8 cellular contexts compared by ENCODE assay signal in the genomic region with DNA sequence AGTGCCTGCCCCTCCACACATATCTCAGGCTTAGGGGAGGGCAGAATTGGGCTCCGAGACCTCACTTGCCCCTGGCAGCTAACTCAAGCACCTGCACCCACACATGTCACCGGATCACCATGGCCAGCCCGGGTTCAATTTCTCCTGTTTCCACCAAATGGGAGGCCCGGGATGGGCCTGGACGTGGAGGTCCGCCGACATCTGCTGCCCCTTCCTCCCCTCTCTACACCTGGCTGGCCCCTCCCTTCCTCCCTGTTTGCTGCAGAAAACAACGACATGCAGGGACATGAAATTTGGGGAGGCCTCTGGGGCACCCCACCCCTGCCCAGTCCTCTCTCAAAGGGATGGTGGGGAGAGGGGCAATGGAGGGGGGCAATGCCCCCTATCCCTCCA. TPM values are rescaled to one million over a fixed set of nuclear protein-coding genes. Genes with fewer than 3 reads are reported as not detected.
DNase-seq lines count a peak whose midpoint lies in the region; ATAC-seq, FAIRE-seq and TF ChIP-seq lines count a peak whose summit lies in the region.

No MANE protein-coding gene starts in this region.

- in situ Hi-C loops in brain microvascular endothelial cell (cut with HindIII; ENCODE audit: low pct_ligation_motif_present, low sequenced_read_pairs), result no loop called here

- 26 to 43% (median 30%) methylated on average over 8 of the region's 8 CpGs for WGBS in heart left ventricle, 4 donors

- H3K36me3 ChIP-seq in heart left ventricle (peaks cover 0 to 32% (median 17%) of the 10 kb centered on the region in 9 donors), brain microvascular endothelial cell (replicated peaks) (peaks cover 20% of the 10 kb centered on the region), upper lobe of right lung (peaks cover 13% of the 10 kb centered on the region)

- intact Hi-C loops in heart left ventricle (cut with DNase I), result loop anchor here in 1 of 10 donors (2.0 kb wide), 1 partner anchor 13 kb away; no protein-coding TSS in a partner anchor
- intact Hi-C loops in cardiac septum (cut with DNase I), result no loop called here
- intact Hi-C loops in upper lobe of right lung (cut with DNase I), result no loop called here

- peak overlapping the region; percentile 98 for H3K4me3 Mint-ChIP-seq in memory B cell

- H3K4me3 ChIP-seq in heart left ventricle (peak overlapping the region; percentile 53 to 89 (median 77)), brain microvascular endothelial cell (ENCODE audit: low read depth, low read length) (peak overlapping the region; percentile 77), upper lobe of right lung (peak overlapping the region; percentile 87)

- no peaks in the 10 kb centered on the region for H3K27me3 ChIP-seq in heart left ventricle
- no peaks in the 10 kb centered on the region for H3K27me3 ChIP-seq in brain microvascular endothelial cell (replicated peaks)
- no peaks in the 10 kb centered on the region for H3K27me3 ChIP-seq in upper lobe of right lung

- TF ChIP-seq CTCF in heart left ventricle (IDR thresholded peaks at IDR 0.05), result no peak
- TF ChIP-seq CTCF in brain microvascular endothelial cell (IDR thresholded peaks at IDR 0.05; ENCODE audit: low read depth, low read length, missing control alignments), result no peak
- no peak for TF ChIP-seq CTCF in upper lobe of right lung (IDR thresholded peaks at IDR 0.05)

- no peak for TF ChIP-seq POLR2A in heart left ventricle (IDR thresholded peaks at IDR 0.05)
- TF ChIP-seq POLR2A in H54 (IDR thresholded peaks at IDR 0.05; ENCODE audit: low read depth, low read length), result no peak

- H3K4me1 ChIP-seq in heart left ventricle, result peaks cover 0 to 53% (median 28%) of the 10 kb centered on the region in 12 donors
- H3K4me1 ChIP-seq in upper lobe of right lung, result peaks cover 35% of the 10 kb centered on the region

- ATAC-seq in heart left ventricle (no peak), memory B cell (ENCODE audit: low read depth) (no peak), upper lobe of right lung (no peak), GM18867 (IDR thresholded peaks at IDR 0.05; ENCODE audit: unreplicated experiment) (no peak)

- H3K27ac ChIP-seq in heart left ventricle (peak overlapping the region in 11 of 12 donors; percentile 82 to 96 (median 91)), brain microvascular endothelial cell (no peak overlapping the region), upper lobe of right lung (peak overlapping the region; percentile 86)

- H3K4me1 Mint-ChIP-seq in memory B cell, result peaks cover 32% of the 10 kb centered on the region

- H3K9me3 Mint-ChIP-seq in memory B cell, result no peaks in the 10 kb centered on the region

- H3K27ac Mint-ChIP-seq in memory B cell, result peak overlapping the region; percentile 97

- peaks cover 9% of the 10 kb centered on the region for H3K36me3 Mint-ChIP-seq in memory B cell

- no peak for DNase-seq in heart left ventricle
- no peak for DNase-seq in cardiac septum (ENCODE audit: low spot score)
- DNase-seq in brain microvascular endothelial cell, result no peak
- no peak for DNase-seq in memory B cell (ENCODE audit: low spot score in 2 of 2)
- no peak for DNase-seq in upper lobe of right lung
- DNase-seq in H54 (ENCODE audit: insufficient read length, low spot score), result no peak
- DNase-seq in nucleus accumbens (lab: John Stamatoyannopoulos, UW), result no peak

- H3K9me3 ChIP-seq in heart left ventricle (no peaks in the 10 kb centered on the region), upper lobe of right lung (no peaks in the 10 kb centered on the region)

- FAIRE-seq in H54 (lab: Jason Lieb, UNC), result no peak

- H3K27me3 Mint-ChIP-seq in memory B cell, result no peaks in the 10 kb centered on the region

RNA-seq across cellular contexts. Expression of a gene that starts 1.3 kb away (rescaled TPM):
- total RNA-seq in heart left ventricle (10 to 100 TPM in 7 of 9 donors, 1 to 10 TPM in 2; 8.4 to 32.8 (median 13.2) TPM), cardiac septum (13.3 TPM), upper lobe of right lung (58.9 TPM)
- polyA plus RNA-seq in heart left ventricle, result 10 to 100 TPM; 10.6 to 12.1 TPM

RNA-seq across cellular contexts. Expression of a gene that starts 30.2 kb away (rescaled TPM):
- total RNA-seq in heart left ventricle, result 10 to 100 TPM; 13.9 to 25.1 (median 19.8) TPM
- 10 to 100 TPM; 14.4 to 20.7 TPM for polyA plus RNA-seq in heart left ventricle
- 24.2 TPM for total RNA-seq in cardiac septum
- total RNA-seq in upper lobe of right lung, result 14.2 TPM

RNA-seq across cellular contexts. Expression of a gene that starts 30.6 kb away (rescaled TPM):
- total RNA-seq in heart left ventricle (10 to 100 TPM; 41.0 to 93.6 (median 53.7) TPM), cardiac septum (54.2 TPM), upper lobe of right lung (68.5 TPM)
- polyA plus RNA-seq in heart left ventricle, result 10 to 100 TPM; 42.2 to 89.6 TPM

RNA-seq across cellular contexts. Expression of a gene that starts 54.6 kb away (rescaled TPM):
- total RNA-seq in heart left ventricle (10 to 100 TPM in 7 of 9 donors, 1 to 10 TPM in 2; 8.8 to 23.4 (median 15.1) TPM), cardiac septum (23.8 TPM), upper lobe of right lung (10.0 TPM)
- 1 to 10 TPM; 2.4 to 9.1 TPM for polyA plus RNA-seq in heart left ventricle
